10 cellular contexts compared by ENCODE assay signal in the genomic region with DNA sequence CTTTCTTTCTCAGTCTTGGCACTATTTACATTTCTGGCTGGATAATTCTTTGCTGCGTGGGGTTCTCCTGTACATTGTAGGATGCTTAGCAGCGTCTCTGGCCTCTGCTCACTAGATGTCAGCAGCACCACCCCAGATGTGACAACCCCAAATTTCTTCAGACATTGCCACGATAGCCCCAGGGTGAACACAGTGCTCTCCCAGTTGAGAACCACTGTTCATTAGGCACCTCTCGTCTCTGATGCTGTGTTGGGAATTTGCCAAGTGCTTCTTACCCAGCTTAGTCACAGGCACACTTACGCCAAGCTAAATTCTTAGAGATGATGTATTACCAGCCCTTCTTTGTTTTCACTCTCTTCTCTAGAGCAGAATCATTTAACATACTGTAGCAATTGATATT. TPM values are rescaled to one million over a fixed set of nuclear protein-coding genes. Genes with fewer than 3 reads are reported as not detected.
DNase-seq lines count a peak whose midpoint lies in the region; ATAC-seq and TF ChIP-seq lines count a peak whose summit lies in the region.
"Had no signal": no experiment of that assay in that cellular context is flagged by ENCODE, and none has a peak within 500 bp of the region (broad histone marks: within the 10 kb centered on the region; RNA-seq: fewer than 3 reads in every experiment).

No MANE protein-coding gene starts in this region.

- H3K4me3 ChIP-seq in AG09309 (ENCODE audit: control insufficient read depth, low read depth, low read length) = no peak overlapping the region
- no peak overlapping the region for H3K4me3 ChIP-seq in OCI-LY3 (ENCODE audit: low read length)
- no peak overlapping the region for H3K4me3 ChIP-seq in left ventricle myocardium inferior

- no peaks in the 10 kb centered on the region for H3K36me3 ChIP-seq in OCI-LY3 (replicated peaks; ENCODE audit: low read depth, low read length)
- H3K36me3 ChIP-seq in left ventricle myocardium inferior = peaks cover 9% of the 10 kb centered on the region

- H3K4me1 ChIP-seq in OCI-LY3 (ENCODE audit: low read length) = peaks cover 7% of the 10 kb centered on the region
- H3K4me1 ChIP-seq in left ventricle myocardium inferior = no peaks in the 10 kb centered on the region

- ATAC-seq in HG03039 (IDR thresholded peaks at IDR 0.05; ENCODE audit: unreplicated experiment) = no peak

- no peaks in the 10 kb centered on the region for H3K27me3 ChIP-seq in OCI-LY3 (ENCODE audit: low read depth, low read length)
- no peaks in the 10 kb centered on the region for H3K27me3 ChIP-seq in left ventricle myocardium inferior (ENCODE audit: low read depth)

- TF ChIP-seq CTCF in AG09309 (IDR thresholded peaks at IDR 0.05; ENCODE audit: control insufficient read depth, insufficient read depth, low read depth, low read length, missing control alignments) = peak; percentile 23
- TF ChIP-seq CTCF in OCI-LY3 (IDR thresholded peaks at IDR 0.05; ENCODE audit: low read depth, low read length) = peak; percentile 48
- TF ChIP-seq CTCF in left ventricle myocardium inferior (IDR thresholded peaks at IDR 0.05; ENCODE audit: borderline replicate concordance) = no peak

- H3K9ac ChIP-seq in OCI-LY3 (ENCODE audit: low read length) = no peak overlapping the region

- intact Hi-C loops in left ventricle myocardium inferior (cut with micrococcal nuclease) = no loop called here

- H3K4me2 ChIP-seq in OCI-LY3 (ENCODE audit: low read length) = 0 out of 2 replicates have a peak overlapping the region, but pooled peaks have one; percentile 19

- H3K9me3 ChIP-seq in OCI-LY3 (ENCODE audit: insufficient read depth, low read length) (no peaks in the 10 kb centered on the region), left ventricle myocardium inferior (replicated peaks) (no peaks in the 10 kb centered on the region)

- no peak overlapping the region for H2AFZ ChIP-seq in OCI-LY3 (ENCODE audit: low read depth, low read length)

- DNase-seq in AG09309 (ENCODE audit: low read depth) (peak; percentile 73), fibroblast of the conjunctiva (ENCODE audit: low read depth) (peak; percentile 59), left ventricle myocardium inferior (no peak), NCI-H82 (lab: John Stamatoyannopoulos, UW) (no peak)
- DNase-seq: activated CD8-positive, alpha-beta memory T cell treated with anti-CD3 and anti-CD28 coated beads, Interleukin-2, amount 50 U/mL, for 48 hours; cortex of kidney; NCI-H524 treated with DMSO at 0.1 percent for 48 hours had no signal

- H3K27ac ChIP-seq in OCI-LY3 (ENCODE audit: low read length) (no peak overlapping the region), left ventricle myocardium inferior (replicated peaks) (no peak overlapping the region)

- no peaks in the 10 kb centered on the region for H3K79me2 ChIP-seq in OCI-LY3 (ENCODE audit: low read length)

- H4K20me1 ChIP-seq in OCI-LY3 (ENCODE audit: insufficient read depth, low read length) = no peaks in the 10 kb centered on the region

RNA-seq across cellular contexts. Expression of gene TRIM6, which starts 9.4 kb away (rescaled TPM):
- 0.58 TPM for total RNA-seq in left ventricle myocardium inferior

RNA-seq across cellular contexts. Expression of gene TRIM34, which starts 19.0 kb away (rescaled TPM):
- total RNA-seq in left ventricle myocardium inferior = 1.7 TPM

RNA-seq across cellular contexts. Expression of gene OR52B6, which starts 25.2 kb away (rescaled TPM):
- not detected for total RNA-seq in left ventricle myocardium inferior
- total RNA-seq: omental fat pad had no signal

RNA-seq across cellular contexts. Expression of gene OR52H1, which starts 57.5 kb away (rescaled TPM):
- total RNA-seq in left ventricle myocardium inferior = not detected

Comparison
In these comparisons a context has a peak if more than half of its experiments do, and no peak if none do; other contexts are left out.
1. DNase-seq: peak in AG09309 (single experiment) and fibroblast of the conjunctiva (single experiment); none in left ventricle myocardium inferior (single experiment) and NCI-H82 (single experiment).